ENCODE assay signal across 1 cellular context in the genomic region with DNA sequence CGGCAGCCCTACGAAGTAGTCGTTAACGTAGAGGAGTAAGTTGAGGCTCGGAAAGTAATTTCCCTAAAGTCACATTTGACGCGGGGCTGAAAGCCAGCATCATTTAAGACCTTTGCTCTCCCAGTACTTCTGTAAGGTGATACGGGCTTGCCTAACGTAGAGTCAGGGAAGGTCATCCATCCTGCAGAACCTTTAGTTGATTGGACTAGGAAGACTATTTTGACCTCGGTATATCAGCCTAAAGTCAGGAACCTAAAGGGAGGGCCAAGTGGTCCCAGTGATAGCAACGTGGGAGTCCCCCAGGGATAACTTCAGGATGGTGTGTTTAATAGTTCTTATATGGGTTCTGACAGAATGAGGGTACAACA.
TF ChIP-seq lines count a peak whose summit lies in the region.

No MANE protein-coding gene starts in this region.

TF ChIP-seq in GM23338, 12 proteins besides CTCF, POLR2A, EP300 and RAD21 (continued from another document):
- TF ChIP-seq, protein P1, sequence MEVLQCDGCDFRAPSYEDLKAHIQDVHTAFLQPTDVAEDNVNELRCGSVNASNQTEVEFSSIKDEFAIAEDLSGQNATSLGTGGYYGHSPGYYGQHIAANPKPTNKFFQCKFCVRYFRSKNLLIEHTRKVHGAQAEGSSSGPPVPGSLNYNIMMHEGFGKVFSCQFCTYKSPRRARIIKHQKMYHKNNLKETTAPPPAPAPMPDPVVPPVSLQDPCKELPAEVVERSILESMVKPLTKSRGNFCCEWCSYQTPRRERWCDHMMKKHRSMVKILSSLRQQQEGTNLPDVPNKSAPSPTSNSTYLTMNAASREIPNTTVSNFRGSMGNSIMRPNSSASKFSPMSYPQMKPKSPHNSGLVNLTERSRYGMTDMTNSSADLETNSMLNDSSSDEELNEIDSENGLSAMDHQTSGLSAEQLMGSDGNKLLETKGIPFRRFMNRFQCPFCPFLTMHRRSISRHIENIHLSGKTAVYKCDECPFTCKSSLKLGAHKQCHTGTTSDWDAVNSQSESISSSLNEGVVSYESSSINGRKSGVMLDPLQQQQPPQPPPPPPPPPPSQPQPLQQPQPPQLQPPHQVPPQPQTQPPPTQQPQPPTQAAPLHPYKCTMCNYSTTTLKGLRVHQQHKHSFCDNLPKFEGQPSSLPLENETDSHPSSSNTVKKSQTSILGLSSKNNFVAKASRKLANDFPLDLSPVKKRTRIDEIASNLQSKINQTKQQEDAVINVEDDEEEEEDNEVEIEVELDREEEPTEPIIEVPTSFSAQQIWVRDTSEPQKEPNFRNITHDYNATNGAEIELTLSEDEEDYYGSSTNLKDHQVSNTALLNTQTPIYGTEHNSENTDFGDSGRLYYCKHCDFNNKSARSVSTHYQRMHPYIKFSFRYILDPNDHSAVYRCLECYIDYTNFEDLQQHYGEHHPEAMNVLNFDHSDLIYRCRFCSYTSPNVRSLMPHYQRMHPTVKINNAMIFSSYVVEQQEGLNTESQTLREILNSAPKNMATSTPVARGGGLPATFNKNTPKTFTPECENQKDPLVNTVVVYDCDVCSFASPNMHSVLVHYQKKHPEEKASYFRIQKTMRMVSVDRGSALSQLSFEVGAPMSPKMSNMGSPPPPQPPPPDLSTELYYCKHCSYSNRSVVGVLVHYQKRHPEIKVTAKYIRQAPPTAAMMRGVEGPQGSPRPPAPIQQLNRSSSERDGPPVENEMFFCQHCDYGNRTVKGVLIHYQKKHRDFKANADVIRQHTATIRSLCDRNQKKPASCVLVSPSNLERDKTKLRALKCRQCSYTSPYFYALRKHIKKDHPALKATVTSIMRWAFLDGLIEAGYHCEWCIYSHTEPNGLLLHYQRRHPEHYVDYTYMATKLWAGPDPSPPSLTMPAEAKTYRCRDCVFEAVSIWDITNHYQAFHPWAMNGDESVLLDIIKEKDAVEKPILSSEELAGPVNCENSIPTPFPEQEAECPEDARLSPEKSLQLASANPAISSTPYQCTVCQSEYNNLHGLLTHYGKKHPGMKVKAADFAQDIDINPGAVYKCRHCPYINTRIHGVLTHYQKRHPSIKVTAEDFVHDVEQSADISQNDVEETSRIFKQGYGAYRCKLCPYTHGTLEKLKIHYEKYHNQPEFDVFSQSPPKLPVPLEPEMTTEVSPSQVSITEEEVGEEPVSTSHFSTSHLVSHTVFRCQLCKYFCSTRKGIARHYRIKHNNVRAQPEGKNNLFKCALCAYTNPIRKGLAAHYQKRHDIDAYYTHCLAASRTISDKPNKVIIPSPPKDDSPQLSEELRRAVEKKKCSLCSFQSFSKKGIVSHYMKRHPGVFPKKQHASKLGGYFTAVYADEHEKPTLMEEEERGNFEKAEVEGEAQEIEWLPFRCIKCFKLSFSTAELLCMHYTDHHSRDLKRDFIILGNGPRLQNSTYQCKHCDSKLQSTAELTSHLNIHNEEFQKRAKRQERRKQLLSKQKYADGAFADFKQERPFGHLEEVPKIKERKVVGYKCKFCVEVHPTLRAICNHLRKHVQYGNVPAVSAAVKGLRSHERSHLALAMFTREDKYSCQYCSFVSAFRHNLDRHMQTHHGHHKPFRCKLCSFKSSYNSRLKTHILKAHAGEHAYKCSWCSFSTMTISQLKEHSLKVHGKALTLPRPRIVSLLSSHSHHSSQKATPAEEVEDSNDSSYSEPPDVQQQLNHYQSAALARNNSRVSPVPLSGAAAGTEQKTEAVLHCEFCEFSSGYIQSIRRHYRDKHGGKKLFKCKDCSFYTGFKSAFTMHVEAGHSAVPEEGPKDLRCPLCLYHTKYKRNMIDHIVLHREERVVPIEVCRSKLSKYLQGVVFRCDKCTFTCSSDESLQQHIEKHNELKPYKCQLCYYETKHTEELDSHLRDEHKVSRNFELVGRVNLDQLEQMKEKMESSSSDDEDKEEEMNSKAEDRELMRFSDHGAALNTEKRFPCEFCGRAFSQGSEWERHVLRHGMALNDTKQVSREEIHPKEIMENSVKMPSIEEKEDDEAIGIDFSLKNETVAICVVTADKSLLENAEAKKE (CRISPR knock-in tag; IDR thresholded peaks at IDR 0.05) = no peak
- TF ChIP-seq, protein P2, sequence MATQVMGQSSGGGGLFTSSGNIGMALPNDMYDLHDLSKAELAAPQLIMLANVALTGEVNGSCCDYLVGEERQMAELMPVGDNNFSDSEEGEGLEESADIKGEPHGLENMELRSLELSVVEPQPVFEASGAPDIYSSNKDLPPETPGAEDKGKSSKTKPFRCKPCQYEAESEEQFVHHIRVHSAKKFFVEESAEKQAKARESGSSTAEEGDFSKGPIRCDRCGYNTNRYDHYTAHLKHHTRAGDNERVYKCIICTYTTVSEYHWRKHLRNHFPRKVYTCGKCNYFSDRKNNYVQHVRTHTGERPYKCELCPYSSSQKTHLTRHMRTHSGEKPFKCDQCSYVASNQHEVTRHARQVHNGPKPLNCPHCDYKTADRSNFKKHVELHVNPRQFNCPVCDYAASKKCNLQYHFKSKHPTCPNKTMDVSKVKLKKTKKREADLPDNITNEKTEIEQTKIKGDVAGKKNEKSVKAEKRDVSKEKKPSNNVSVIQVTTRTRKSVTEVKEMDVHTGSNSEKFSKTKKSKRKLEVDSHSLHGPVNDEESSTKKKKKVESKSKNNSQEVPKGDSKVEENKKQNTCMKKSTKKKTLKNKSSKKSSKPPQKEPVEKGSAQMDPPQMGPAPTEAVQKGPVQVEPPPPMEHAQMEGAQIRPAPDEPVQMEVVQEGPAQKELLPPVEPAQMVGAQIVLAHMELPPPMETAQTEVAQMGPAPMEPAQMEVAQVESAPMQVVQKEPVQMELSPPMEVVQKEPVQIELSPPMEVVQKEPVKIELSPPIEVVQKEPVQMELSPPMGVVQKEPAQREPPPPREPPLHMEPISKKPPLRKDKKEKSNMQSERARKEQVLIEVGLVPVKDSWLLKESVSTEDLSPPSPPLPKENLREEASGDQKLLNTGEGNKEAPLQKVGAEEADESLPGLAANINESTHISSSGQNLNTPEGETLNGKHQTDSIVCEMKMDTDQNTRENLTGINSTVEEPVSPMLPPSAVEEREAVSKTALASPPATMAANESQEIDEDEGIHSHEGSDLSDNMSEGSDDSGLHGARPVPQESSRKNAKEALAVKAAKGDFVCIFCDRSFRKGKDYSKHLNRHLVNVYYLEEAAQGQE (IDR thresholded peaks at IDR 0.05; ENCODE audit: unreplicated experiment) = no peak
- no peak for TF ChIP-seq POLR2AphosphoS5 (IDR thresholded peaks at IDR 0.05; ENCODE audit: low read depth)
- TF ChIP-seq JUNB (IDR thresholded peaks at IDR 0.05; ENCODE audit: unreplicated experiment) = no peak
- TF ChIP-seq, protein P3, sequence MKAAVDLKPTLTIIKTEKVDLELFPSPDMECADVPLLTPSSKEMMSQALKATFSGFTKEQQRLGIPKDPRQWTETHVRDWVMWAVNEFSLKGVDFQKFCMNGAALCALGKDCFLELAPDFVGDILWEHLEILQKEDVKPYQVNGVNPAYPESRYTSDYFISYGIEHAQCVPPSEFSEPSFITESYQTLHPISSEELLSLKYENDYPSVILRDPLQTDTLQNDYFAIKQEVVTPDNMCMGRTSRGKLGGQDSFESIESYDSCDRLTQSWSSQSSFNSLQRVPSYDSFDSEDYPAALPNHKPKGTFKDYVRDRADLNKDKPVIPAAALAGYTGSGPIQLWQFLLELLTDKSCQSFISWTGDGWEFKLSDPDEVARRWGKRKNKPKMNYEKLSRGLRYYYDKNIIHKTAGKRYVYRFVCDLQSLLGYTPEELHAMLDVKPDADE (IDR thresholded peaks at IDR 0.05) = no peak
- TF ChIP-seq EZH2phosphoT487 (IDR thresholded peaks at IDR 0.05; ENCODE audit: unreplicated experiment) = no peak
- no peak for TF ChIP-seq EZH2 (IDR thresholded peaks at IDR 0.05; ENCODE audit: low read depth, unreplicated experiment)
- no peak for TF ChIP-seq ZNF331 (CRISPR knock-in tag; IDR thresholded peaks at IDR 0.05; ENCODE audit: low read depth)
- TF ChIP-seq STAT1 (IDR thresholded peaks at IDR 0.05; ENCODE audit: unreplicated experiment) = no peak
- no peak for TF ChIP-seq NANOG (IDR thresholded peaks at IDR 0.05; ENCODE audit: borderline replicate concordance)
